28 cellular contexts compared by ENCODE assay signal in genomic region chrX:22186165-22186564, GRCh38.
"Had no signal": no experiment of that assay in that cellular context is flagged by ENCODE, and none has a peak within 500 bp of the region (broad histone marks: within the 10 kb centered on the region; RNA-seq: fewer than 3 reads in every experiment).

No MANE protein-coding gene starts in this region.

- H3K4me1 Mint-ChIP-seq: activated naive CD4-positive, alpha-beta T cell treated with anti-CD3 and anti-CD28 coated beads, Interleukin-2, amount 50 U/mL, for 24 hours; activated naive CD8-positive, alpha-beta T cell treated with anti-CD3 and anti-CD28 coated beads, Interleukin-2, amount 50 U/mL, for 24 hours; activated T-helper 17 cell treated with anti-CD3 and anti-CD28 coated beads, Interleukin-2, amount 50 U/mL, for 72 hours; natural killer cell; neural progenitor cell had no signal

- H3K4me1 ChIP-seq: heart right ventricle, left ventricle myocardium inferior, spleen, suprapubic skin, tibial artery had no signal

- H3K27ac ChIP-seq: esophagus squamous epithelium, heart right ventricle, left ventricle myocardium inferior, neural progenitor cell, spleen, suprapubic skin, tibial artery, VCaP had no signal

- H2AFZ ChIP-seq: neural progenitor cell had no signal

- H3K36me3 ChIP-seq: esophagus squamous epithelium, heart right ventricle, left ventricle myocardium inferior, neural progenitor cell, spleen, suprapubic skin, tibial artery had no signal

- H3K36me3 Mint-ChIP-seq: activated CD4-positive, alpha-beta memory T cell treated with anti-CD3 and anti-CD28 coated beads for 36 hours; activated naive CD4-positive, alpha-beta T cell treated with anti-CD3 and anti-CD28 coated beads, Interleukin-2, amount 50 U/mL, for 24 hours; natural killer cell; neural progenitor cell had no signal

- H3K9me3 ChIP-seq: heart right ventricle, left ventricle myocardium inferior, suprapubic skin, tibial artery had no signal

- H3K4me3 ChIP-seq: esophagus squamous epithelium, heart right ventricle, left ventricle myocardium inferior, lung, neural progenitor cell, spleen, suprapubic skin, tibial artery had no signal

- H3K9ac ChIP-seq: neural progenitor cell had no signal

- H3K4me3 Mint-ChIP-seq: activated CD4-positive, alpha-beta memory T cell treated with anti-CD3 and anti-CD28 coated beads for 36 hours; activated naive CD4-positive, alpha-beta T cell treated with anti-CD3 and anti-CD28 coated beads, Interleukin-2, amount 50 U/mL, for 24 hours; activated naive CD8-positive, alpha-beta T cell treated with anti-CD3 and anti-CD28 coated beads, Interleukin-2, amount 50 U/mL, for 24 hours; activated T-cell treated with anti-CD3 and anti-CD28 coated beads, Interleukin-2, amount 50 U/mL, for 24 hours; activated T-helper 17 cell treated with anti-CD3 and anti-CD28 coated beads, Interleukin-2, amount 50 U/mL, for 72 hours; natural killer cell; neural progenitor cell; T-helper 1 cell treated with Interleukin-12 subunit alpha and Interleukin-12 subunit beta and Interleukin-4 antibody, amounts not matched to agents 30 μg/mL and 1 μg/mL, for 36 hours had no signal

- H3K27me3 Mint-ChIP-seq: activated CD4-positive, alpha-beta memory T cell treated with anti-CD3 and anti-CD28 coated beads for 36 hours; activated naive CD4-positive, alpha-beta T cell treated with anti-CD3 and anti-CD28 coated beads, Interleukin-2, amount 50 U/mL, for 24 hours; activated naive CD8-positive, alpha-beta T cell treated with anti-CD3 and anti-CD28 coated beads, Interleukin-2, amount 50 U/mL, for 24 hours; activated T-helper 17 cell treated with anti-CD3 and anti-CD28 coated beads, Interleukin-2, amount 50 U/mL, for 72 hours had no signal

- H3K4me2 ChIP-seq: neural progenitor cell had no signal

- DNase-seq: activated CD4-positive, alpha-beta memory T cell treated with anti-CD3 and anti-CD28 coated beads for 36 hours; activated CD4-positive, alpha-beta T cell treated with anti-CD3 and anti-CD28 coated beads for 48 hours; activated CD8-positive, alpha-beta memory T cell treated with anti-CD3 and anti-CD28 coated beads, Interleukin-2, amount 50 U/mL, for 4 hours; activated naive CD8-positive, alpha-beta T cell treated with anti-CD3 and anti-CD28 coated beads, Interleukin-2, amount 50 U/mL, for 24 hours; activated T-cell treated with anti-CD3 and anti-CD28 coated beads, Interleukin-2, amount 50 U/mL, for 24 hours; amygdala; central memory CD4-positive, alpha-beta T cell; esophagus squamous epithelium; foreskin melanocyte; heart right ventricle; islet precursor cell; left ventricle myocardium inferior; mesendoderm; natural killer cell; posterior cingulate gyrus; right cardiac atrium; spleen; stimulated activated naive CD4-positive, alpha-beta T cell; T-helper 9 cell; tibial artery had no signal

- H3K27ac Mint-ChIP-seq: activated CD4-positive, alpha-beta memory T cell treated with anti-CD3 and anti-CD28 coated beads for 36 hours; activated naive CD4-positive, alpha-beta T cell treated with anti-CD3 and anti-CD28 coated beads, Interleukin-2, amount 50 U/mL, for 24 hours; activated naive CD8-positive, alpha-beta T cell treated with anti-CD3 and anti-CD28 coated beads, Interleukin-2, amount 50 U/mL, for 24 hours; activated T-cell treated with anti-CD3 and anti-CD28 coated beads, Interleukin-2, amount 50 U/mL, for 24 hours; activated T-helper 17 cell treated with anti-CD3 and anti-CD28 coated beads, Interleukin-2, amount 50 U/mL, for 72 hours; natural killer cell; neural progenitor cell; T-helper 1 cell treated with Interleukin-12 subunit alpha and Interleukin-12 subunit beta and Interleukin-4 antibody, amounts not matched to agents 30 μg/mL and 1 μg/mL, for 36 hours had no signal

- H3K27me3 ChIP-seq: neural progenitor cell, suprapubic skin, tibial artery had no signal

- FAIRE-seq: TTC549 had no signal

- ATAC-seq: activated naive CD8-positive, alpha-beta T cell treated with anti-CD3 and anti-CD28 coated beads, Interleukin-2, amount 50 U/mL, for 24 hours; activated T-helper 17 cell treated with anti-CD3 and anti-CD28 coated beads, Interleukin-2, amount 50 U/mL, for 72 hours; heart right ventricle; natural killer cell; right cardiac atrium had no signal

- H3K9me3 Mint-ChIP-seq: activated CD4-positive, alpha-beta memory T cell treated with anti-CD3 and anti-CD28 coated beads for 36 hours; activated naive CD4-positive, alpha-beta T cell treated with anti-CD3 and anti-CD28 coated beads, Interleukin-2, amount 50 U/mL, for 24 hours; activated naive CD8-positive, alpha-beta T cell treated with anti-CD3 and anti-CD28 coated beads, Interleukin-2, amount 50 U/mL, for 24 hours; activated T-cell treated with anti-CD3 and anti-CD28 coated beads, Interleukin-2, amount 50 U/mL, for 24 hours; activated T-helper 17 cell treated with anti-CD3 and anti-CD28 coated beads, Interleukin-2, amount 50 U/mL, for 72 hours; T-helper 1 cell treated with Interleukin-12 subunit alpha and Interleukin-12 subunit beta and Interleukin-4 antibody, amounts not matched to agents 30 μg/mL and 1 μg/mL, for 36 hours had no signal
